34 cellular contexts compared by ENCODE assay signal in the genomic region with DNA sequence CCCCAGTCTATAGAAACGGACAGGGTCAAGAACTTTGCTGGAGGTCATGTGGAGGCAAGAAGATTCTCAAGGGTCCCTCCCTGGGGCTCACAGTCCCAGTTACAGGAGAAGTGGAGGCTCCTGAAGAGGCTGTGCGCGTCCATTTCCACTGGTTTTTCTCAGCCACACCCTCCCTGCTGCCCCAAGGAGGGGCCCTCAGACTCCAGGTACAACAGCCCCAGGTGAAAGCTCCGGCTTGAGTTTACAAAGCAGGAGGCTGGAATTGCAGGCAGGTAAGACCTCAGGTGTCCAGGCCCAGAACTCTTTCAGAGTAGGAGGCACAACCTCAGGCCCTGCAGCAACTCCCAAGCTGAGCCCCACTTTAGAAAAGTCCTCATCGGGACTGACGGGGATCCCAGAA. TPM values are rescaled to one million over a fixed set of nuclear protein-coding genes. Genes with fewer than 3 reads are reported as not detected.
DNase-seq lines count a peak whose midpoint lies in the region; ATAC-seq, FAIRE-seq and TF ChIP-seq lines count a peak whose summit lies in the region.
"Had no signal": no experiment of that assay in that cellular context is flagged by ENCODE, and none has a peak within 500 bp of the region (broad histone marks: within the 10 kb centered on the region; RNA-seq: fewer than 3 reads in every experiment).

No MANE protein-coding gene starts in this region.

- CTCF ChIA-PET in mammary epithelial cell (lab: Charles Lee; ENCODE audit: low non-redundant PET): no interaction called here
- CTCF ChIA-PET in activated CD4-positive, alpha-beta T cell treated with anti-CD3 and anti-CD28 coated beads for 36 hours (lab: Charles Lee): no interaction called here

- H3K9me2 ChIP-seq in hepatocyte (replicated peaks; ENCODE audit: insufficient read depth): no peaks in the 10 kb centered on the region
- no peaks in the 10 kb centered on the region for H3K9me2 ChIP-seq in GM23248 (ENCODE audit: insufficient read depth)

- H4K20me1 ChIP-seq in mammary epithelial cell (ENCODE audit: insufficient read depth, low read length): no peaks in the 10 kb centered on the region
- no peaks in the 10 kb centered on the region for H4K20me1 ChIP-seq in hepatocyte (ENCODE audit: insufficient read depth, poor library complexity, severe bottlenecking)
- H4K20me1 ChIP-seq in GM23248 (ENCODE audit: insufficient read depth): no peaks in the 10 kb centered on the region

- H2AK5ac ChIP-seq in trophoblast cell (ENCODE audit: low read length): peak overlapping the region; percentile 41

- TF ChIP-seq POLR2A in H54 (IDR thresholded peaks at IDR 0.05; ENCODE audit: low read depth, low read length): no peak

- H3K36me3 ChIP-seq in mammary epithelial cell (ENCODE audit: insufficient read depth, low read length) (no peaks in the 10 kb centered on the region), hepatocyte (replicated peaks; ENCODE audit: insufficient read depth, low read depth) (no peaks in the 10 kb centered on the region), trophoblast cell (ENCODE audit: control insufficient read depth in 1 of 2, insufficient read depth in 2 of 2, low read length in 2 of 2) (peaks cover 0 to 6% of the 10 kb centered on the region in 2 experiments), GM23248 (ENCODE audit: low read depth) (no peaks in the 10 kb centered on the region)
- H3K36me3 ChIP-seq: brain microvascular endothelial cell, neutrophil, prostate gland, upper lobe of left lung had no signal

- H4K91ac ChIP-seq in trophoblast cell (ENCODE audit: low read depth, low read length): peak overlapping the region; percentile 52

- H3K79me1 ChIP-seq in trophoblast cell (ENCODE audit: low read length): peaks cover 50% of the 10 kb centered on the region

- no peak for FAIRE-seq in H54 (lab: Jason Lieb, UNC)
- FAIRE-seq: A204.1, GM18507, GM19239, keratinocyte had no signal

- peak overlapping the region; percentile 22 for H4K12ac ChIP-seq in trophoblast cell (ENCODE audit: low read depth, low read length)

- peaks cover 35% of the 10 kb centered on the region for H3K27me3 Mint-ChIP-seq in activated CD4-positive, alpha-beta T cell treated with anti-CD3 and anti-CD28 coated beads for 36 hours

- no peak overlapping the region for H3K4me3 Mint-ChIP-seq in activated CD4-positive, alpha-beta T cell treated with anti-CD3 and anti-CD28 coated beads for 36 hours
- H3K4me3 Mint-ChIP-seq: activated naive CD4-positive, alpha-beta T cell treated with anti-CD3 and anti-CD28 coated beads, Interleukin-2, amount 50 U/mL, for 24 hours; activated T-helper 17 cell treated with anti-CD3 and anti-CD28 coated beads, Interleukin-2, amount 50 U/mL, for 72 hours; mesothelial cell of epicardium had no signal

- in situ Hi-C loops in T47D (cut with HindIII; ENCODE audit: low pct_unique_long_range_greater_than_20kb, low sequenced_read_pairs): no loop called here
- in situ Hi-C loops in mammary epithelial cell (cut with MboI; ENCODE audit: low sequenced_read_pairs in 2 of 2): no loop called here
- in situ Hi-C loops in GM23248 (cut with MboI): no loop called here

- peak overlapping the region; percentile 59 for H3K18ac ChIP-seq in trophoblast cell (ENCODE audit: low read length)

- intact Hi-C loops in mammary epithelial cell (cut with micrococcal nuclease): no loop called here
- intact Hi-C loops in activated CD4-positive, alpha-beta T cell treated with anti-CD3 and anti-CD28 coated beads for 36 hours (cut with DNase I, micrococcal nuclease): no loop called here

- peak overlapping the region; percentile 42 for H3K4ac ChIP-seq in trophoblast cell (ENCODE audit: low read depth, low read length)

- H3K79me2 ChIP-seq in mammary epithelial cell (ENCODE audit: insufficient read depth, low read length) (peaks cover 10% of the 10 kb centered on the region), hepatocyte (peaks cover 70% of the 10 kb centered on the region), trophoblast cell (ENCODE audit: control insufficient read depth, insufficient read depth, low read length, poor library complexity) (peaks cover 32% of the 10 kb centered on the region), GM23248 (ENCODE audit: insufficient read depth) (no peaks in the 10 kb centered on the region)

- no peak overlapping the region for H3K4me2 ChIP-seq in mammary epithelial cell (ENCODE audit: insufficient read depth, low read depth, low read length)
- H3K4me2 ChIP-seq in hepatocyte: peak overlapping the region; percentile 91
- peak overlapping the region; percentile 21 for H3K4me2 ChIP-seq in trophoblast cell (ENCODE audit: low read length)
- no peak overlapping the region for H3K4me2 ChIP-seq in GM23248 (ENCODE audit: unreplicated experiment)

- no peak overlapping the region for H3K23ac ChIP-seq in trophoblast cell (ENCODE audit: low read length)

- 94% methylated on average over 6 of the region's 6 CpGs for WGBS in mammary epithelial cell (ENCODE audit: low coverage, missing lambda C conversion rate)
- 66% methylated on average over 6 of the region's 6 CpGs for WGBS in hepatocyte (ENCODE audit: low lambda C conversion rate, missing lambda C conversion rate)
- no CpG with 5 or more reads among the region's 6 CpGs for WGBS in trophoblast cell (ENCODE audit: extremely low coverage, insufficient coverage, insufficient read length)
- 84 to 85% methylated on average over 6 of the region's 6 CpGs for WGBS in GM23248 (ENCODE audit: low coverage in 1 of 2, low lambda C conversion rate in 2 of 2, missing lambda C conversion rate in 2 of 2), 2 experiments

- H2BK12ac ChIP-seq in trophoblast cell (ENCODE audit: low read length): peak overlapping the region; percentile 31

- H3K9me3 ChIP-seq in mammary epithelial cell (replicated peaks; ENCODE audit: insufficient read depth, low read length) (no peaks in the 10 kb centered on the region), hepatocyte (ENCODE audit: low read depth) (no peaks in the 10 kb centered on the region), trophoblast cell (ENCODE audit: insufficient read depth, low read depth, low read length) (no peaks in the 10 kb centered on the region), GM23248 (ENCODE audit: low read depth) (no peaks in the 10 kb centered on the region)
- H3K9me3 ChIP-seq: neutrophil, prostate gland, upper lobe of left lung had no signal

- dilution Hi-C loops in mammary epithelial cell (cut with HindIII; ENCODE audit: low sequenced_read_pairs): loop anchor here (5.0 kb wide), 1 partner anchor 37 kb away; no protein-coding TSS in a partner anchor

- no TSS peak for BruUV-seq in mammary epithelial cell (replicated peaks; lab: Mats Ljungman, UMichigan)

- H3K9ac ChIP-seq in mammary epithelial cell (ENCODE audit: insufficient read depth, low read length) (no peak overlapping the region), trophoblast cell (ENCODE audit: low read length) (no peak overlapping the region), GM23248 (no peak overlapping the region)

- H4K8ac ChIP-seq in trophoblast cell (ENCODE audit: low read depth, low read length): peak overlapping the region; percentile 48

- TF ChIP-seq CTCF in mammary epithelial cell (conservative IDR thresholded peaks at IDR 0.05 in 1 of 2, IDR thresholded peaks at IDR 0.05 in 1 of 2; ENCODE audit: extremely low read depth in 1 of 2, insufficient read depth in 1 of 2, low read depth in 1 of 2, low read length in 2 of 2): no peak
- no peak for TF ChIP-seq CTCF in hepatocyte (IDR thresholded peaks at IDR 0.05; ENCODE audit: poor library complexity)

- POLR2A ChIA-PET in activated CD4-positive, alpha-beta T cell treated with anti-CD3 and anti-CD28 coated beads for 36 hours (lab: Charles Lee): no interaction called here

- H3K9me3 Mint-ChIP-seq in activated CD4-positive, alpha-beta T cell treated with anti-CD3 and anti-CD28 coated beads for 36 hours (ENCODE audit: low read depth): no peaks in the 10 kb centered on the region
- H3K9me3 Mint-ChIP-seq: activated naive CD4-positive, alpha-beta T cell treated with anti-CD3 and anti-CD28 coated beads, Interleukin-2, amount 50 U/mL, for 24 hours; activated T-helper 17 cell treated with anti-CD3 and anti-CD28 coated beads, Interleukin-2, amount 50 U/mL, for 72 hours; mesothelial cell of epicardium had no signal

- H2BK120ac ChIP-seq in trophoblast cell (ENCODE audit: insufficient read depth, low read length, poor library complexity): peak overlapping the region; percentile 47

- no peaks in the 10 kb centered on the region for H3F3A ChIP-seq in GM23248 (ENCODE audit: insufficient read depth)

- H3K36me3 Mint-ChIP-seq in activated CD4-positive, alpha-beta T cell treated with anti-CD3 and anti-CD28 coated beads for 36 hours (ENCODE audit: low read depth): no peaks in the 10 kb centered on the region
- H3K36me3 Mint-ChIP-seq: activated naive CD4-positive, alpha-beta T cell treated with anti-CD3 and anti-CD28 coated beads, Interleukin-2, amount 50 U/mL, for 24 hours; mesothelial cell of epicardium; naive B cell had no signal

- no peak overlapping the region for H2BK5ac ChIP-seq in trophoblast cell (ENCODE audit: low read depth, low read length, poor library complexity)

- H2AFZ ChIP-seq in mammary epithelial cell (ENCODE audit: low read depth, low read length) (no peak overlapping the region), hepatocyte (no peak overlapping the region), trophoblast cell (ENCODE audit: insufficient read depth, low read length, poor library complexity) (no peak overlapping the region), GM23248 (no peak overlapping the region)

- no peaks in the 10 kb centered on the region for H3K4me1 Mint-ChIP-seq in activated CD4-positive, alpha-beta T cell treated with anti-CD3 and anti-CD28 coated beads for 36 hours
- H3K4me1 Mint-ChIP-seq: activated T-helper 17 cell treated with anti-CD3 and anti-CD28 coated beads, Interleukin-2, amount 50 U/mL, for 72 hours had no signal

- H3K27ac Mint-ChIP-seq in activated CD4-positive, alpha-beta T cell treated with anti-CD3 and anti-CD28 coated beads for 36 hours: no peak overlapping the region
- H3K27ac Mint-ChIP-seq: activated naive CD4-positive, alpha-beta T cell treated with anti-CD3 and anti-CD28 coated beads, Interleukin-2, amount 50 U/mL, for 24 hours; activated T-helper 17 cell treated with anti-CD3 and anti-CD28 coated beads, Interleukin-2, amount 50 U/mL, for 72 hours; mesothelial cell of epicardium; naive B cell had no signal

- H3K27me3 ChIP-seq in mammary epithelial cell (ENCODE audit: insufficient read depth, low read length) (no peaks in the 10 kb centered on the region), hepatocyte (no peaks in the 10 kb centered on the region), trophoblast cell (ENCODE audit: insufficient read depth, low read length) (no peaks in the 10 kb centered on the region), GM23248 (replicated peaks; ENCODE audit: insufficient read depth) (peaks cover 38% of the 10 kb centered on the region)

- no peak for ATAC-seq in activated CD4-positive, alpha-beta T cell treated with anti-CD3 and anti-CD28 coated beads for 36 hours
- ATAC-seq: activated T-helper 17 cell treated with anti-CD3 and anti-CD28 coated beads, Interleukin-2, amount 50 U/mL, for 72 hours; left ventricle myocardium superior; Right ventricle myocardium inferior; sciatic nerve had no signal

- H3K4me3 ChIP-seq in mammary epithelial cell (replicated peaks in 1 of 3; ENCODE audit: insufficient read depth in 1 of 3, low read depth in 2 of 3, low read length in 3 of 3) (no peak overlapping the region), hepatocyte (no peak overlapping the region), trophoblast cell (ENCODE audit: low read depth, low read length) (no peak overlapping the region), GM23248 (no peak overlapping the region)
- H3K4me3 ChIP-seq: prostate gland, upper lobe of left lung had no signal

- H3K27ac ChIP-seq in mammary epithelial cell (ENCODE audit: insufficient read depth, low read depth, low read length): no peak overlapping the region
- H3K27ac ChIP-seq in hepatocyte: no peak overlapping the region
- H3K27ac ChIP-seq in trophoblast cell (ENCODE audit: low read depth, low read length): peak overlapping the region; percentile 66
- no peak overlapping the region for H3K27ac ChIP-seq in GM23248
- H3K27ac ChIP-seq: brain microvascular endothelial cell, neutrophil, prostate gland, upper lobe of left lung had no signal

- peak overlapping the region; percentile 32 for H3K14ac ChIP-seq in trophoblast cell (ENCODE audit: low read length)

- DNase-seq in T47D (ENCODE audit: low read depth in 1 of 2, low spot score in 1 of 2) (peak; percentile 85 to 89), mammary epithelial cell (no peak), hepatocyte (ENCODE audit: low spot score) (peak; percentile 42), trophoblast cell (no peak), H54 (ENCODE audit: insufficient read length, low spot score) (no peak), T-helper 1 cell (no peak), GM23248 (no peak)
- DNase-seq in activated CD4-positive, alpha-beta T cell treated with anti-CD3 and anti-CD28 coated beads for 36 hours: no peak
- DNase-seq: activated CD4-positive, alpha-beta T cell treated with anti-CD3 and anti-CD28 coated beads for 4 hours; amniotic stem cell; brain microvascular endothelial cell; Kasumi-1; left ventricle myocardium superior; naive B cell; NCI-H1417 treated with DMSO at 0.1 percent for 48 hours; NCI-H2029 treated with DMSO at 0.1 percent for 48 hours; NCI-H2227 treated with DMSO at 0.1 percent for 48 hours; NCI-H526 treated with DMSO at 0.1 percent for 48 hours; NK-92 treated with Interleukin-12 subunit alpha and Interleukin-12 subunit beta, amount 100 ng/mL, for 24 hours; stimulated activated CD4-positive, alpha-beta T cell treated with anti-CD3 and anti-CD28 coated beads, Interleukin-12 subunit alpha, Interleukin-12 subunit beta, amount 100 ng/mL, for 4 hours; stimulated activated CD4-positive, alpha-beta T cell treated with anti-CD3 and anti-CD28 coated beads, Interleukin-2, amount 100 ng/mL, for 48 hours; T-helper 2 cell had no signal

- peaks cover 14% of the 10 kb centered on the region for H3K4me1 ChIP-seq in mammary epithelial cell (ENCODE audit: insufficient read depth, low read length)
- H3K4me1 ChIP-seq in hepatocyte (ENCODE audit: insufficient read depth): peaks cover 26% of the 10 kb centered on the region
- peaks cover 47 to 49% of the 10 kb centered on the region in 2 experiments for H3K4me1 ChIP-seq in trophoblast cell (ENCODE audit: control insufficient read depth in 1 of 2, insufficient read depth in 2 of 2, low read length in 2 of 2)
- no peaks in the 10 kb centered on the region; the same call in 1 of the 2 replicates for H3K4me1 ChIP-seq in GM23248 (ENCODE audit: insufficient read depth)
- H3K4me1 ChIP-seq: prostate gland had no signal

RNA-seq across cellular contexts. Expression of a gene that starts 3.1 kb away (rescaled TPM):
- 10 to 100 TPM in 1 of 2 donors, 1 to 10 TPM in 1; 5.4 to 25.8 TPM for total RNA-seq in mammary epithelial cell
- polyA plus RNA-seq in mammary epithelial cell: 2.0 TPM
- polyA minus RNA-seq in mammary epithelial cell: 28.9 TPM
- 11.9 and 17.3 TPM in 2 replicates for total RNA-seq in hepatocyte
- polyA plus RNA-seq in hepatocyte: 18.2 and 20.7 TPM in 2 replicates
- 20.8 and 21.4 TPM in 2 replicates for polyA plus RNA-seq in trophoblast cell (2013)
- total RNA-seq in activated CD4-positive, alpha-beta T cell treated with anti-CD3 and anti-CD28 coated beads for 36 hours: not detected
- total RNA-seq in GM23248 (2014; rRNA removed; shearing (Covaris generic)): 0.22 and 3.9 TPM in 2 replicates
- polyA plus RNA-seq in GM23248 (2016; fragmentation: Nextera tagmentation; extraction: Ambion mirVana): 0.30 TPM in 1 of 2 replicates, not detected in the other
- total RNA-seq: activated T-helper 17 cell treated with anti-CD3 and anti-CD28 coated beads, Interleukin-2, amount 50 U/mL, for 72 hours had no signal

Comparison
In these comparisons a context has a peak if more than half of its experiments do, and no peak if none do; other contexts are left out.
1. DNase-seq: peak in T47D (2 of 2) and hepatocyte (single experiment); none in mammary epithelial cell (single experiment), trophoblast cell (0 of 2), H54 (single experiment), T-helper 1 cell (0 of 5), activated CD4-positive, alpha-beta T cell treated with anti-CD3 and anti-CD28 coated beads for 36 hours (single experiment) and GM23248 (single experiment).
2. H3K4me2 ChIP-seq: peak in hepatocyte (single experiment) and trophoblast cell (single experiment); none in mammary epithelial cell (single experiment) and GM23248 (single experiment).